ENCODE assay signal across 19 cellular contexts in genomic region chr11:70063555-70063954, GRCh38. TPM values are rescaled to one million over a fixed set of nuclear protein-coding genes. Genes with fewer than 3 reads are reported as not detected.
"Had no signal": no experiment of that assay in that cellular context is flagged by ENCODE, and none has a peak within 500 bp of the region (broad histone marks: within the 10 kb centered on the region; RNA-seq: fewer than 3 reads in every experiment).

No MANE protein-coding gene starts in this region.

- ATAC-seq: activated naive CD8-positive, alpha-beta T cell treated with anti-CD3 and anti-CD28 coated beads, Interleukin-2, amount 50 U/mL, for 24 hours; activated T-cell treated with anti-CD3 and anti-CD28 coated beads, Interleukin-2, amount 50 U/mL, for 72 hours; left cardiac atrium; lower lobe of right lung; right lobe of liver; stimulated activated naive B cell treated with anti-CD40 and anti-IgM and Interleukin-4, amounts not matched to agents 10 μg/mL and 1 μg/mL and 100 μg/mL, for 72 hours; T-cell had no signal

- H3K27ac ChIP-seq: ascending aorta, cardiac muscle cell, lower lobe of right lung, right lobe of liver, spleen, transverse colon had no signal

- H3K4me3 ChIP-seq: ascending aorta, cardiac muscle cell, lower lobe of right lung, right lobe of liver, spleen, transverse colon had no signal

- H3K9me3 ChIP-seq: ascending aorta, lower lobe of right lung, right lobe of liver, spleen, transverse colon had no signal

- H3K36me3 ChIP-seq: ascending aorta, cardiac muscle cell, lower lobe of right lung, right lobe of liver, spleen, transverse colon had no signal

- H3K27me3 ChIP-seq: ascending aorta, cardiac muscle cell, right lobe of liver had no signal

- H3K4me1 ChIP-seq: ascending aorta, lower lobe of right lung, transverse colon had no signal

- DNase-seq: activated CD4-positive, alpha-beta T cell treated with anti-CD3 and anti-CD28 coated beads for 1 hour; activated CD4-positive, alpha-beta T cell treated with anti-CD3 and anti-CD28 coated beads, Interleukin-2, amount 50 U/mL, for 48 hours; activated naive CD4-positive, alpha-beta T cell treated with Interleukin-2 at 50 U/mL for 16 hours; activated naive CD8-positive, alpha-beta T cell treated with anti-CD3 and anti-CD28 coated beads, Interleukin-2, amount 50 U/mL, for 24 hours; activated T-cell treated with anti-CD3 and anti-CD28 coated beads, Interleukin-2, amount 50 U/mL, for 72 hours; immature natural killer cell; left cardiac atrium; lower lobe of right lung; naive B cell; right lobe of liver; spleen; stimulated activated CD4-positive, alpha-beta T cell treated with anti-CD3 and anti-CD28 coated beads, Interleukin-1b, Interleukin-23, amount 100 ng/mL, for 48 hours; stimulated activated naive B cell treated with anti-CD40 and anti-IgM and Interleukin-4, amounts not matched to agents 10 μg/mL and 1 μg/mL and 100 μg/mL, for 72 hours; substantia nigra; T-cell; T1000; transverse colon had no signal

RNA-seq across cellular contexts. Expression of gene ANO1, which starts 14.6 kb away (rescaled TPM):
- total RNA-seq: activated T-cell treated with anti-CD3 and anti-CD28 coated beads, Interleukin-2, amount 50 U/mL, for 72 hours had no signal
